In the genomic region with DNA sequence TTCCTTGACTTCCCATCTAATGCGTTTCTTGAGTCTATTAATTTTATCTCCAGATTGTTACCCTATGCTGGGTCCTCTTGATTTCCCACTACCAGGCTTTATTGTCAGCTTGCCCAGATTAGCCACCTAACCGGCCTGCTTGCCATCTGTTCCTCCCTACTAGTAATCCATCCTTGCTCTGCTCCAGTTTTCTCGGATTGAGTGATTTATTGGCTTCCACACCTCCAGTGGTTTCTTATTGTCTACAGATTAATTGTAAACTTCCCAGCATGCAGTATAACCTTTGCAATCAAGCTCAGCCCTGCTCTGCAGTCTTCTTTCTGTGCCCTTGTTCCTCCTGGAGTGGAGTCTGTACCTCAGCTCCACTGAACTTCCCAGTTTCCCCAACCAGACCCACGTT, we compare ENCODE assay signal across 17 cellular contexts.
DNase-seq lines count a peak whose midpoint lies in the region; ATAC-seq, FAIRE-seq and TF ChIP-seq lines count a peak whose summit lies in the region.
"Had no signal": no experiment of that assay in that cellular context is flagged by ENCODE, and none has a peak within 500 bp of the region (broad histone marks: within the 10 kb centered on the region; RNA-seq: fewer than 3 reads in every experiment).

No MANE protein-coding gene starts in this region.

- H3K27ac ChIP-seq in WERI-Rb-1, result peak overlapping the region; percentile 75
- H3K27ac ChIP-seq in ascending aorta, result peak overlapping the region in 1 of 2 donors; percentile 76

- FAIRE-seq in D721Med (lab: Jason Lieb, UNC), result peak; percentile 78
- FAIRE-seq: GM12891, GM18507 had no signal

- ATAC-seq in left colon (peak; percentile 93), HG03378 (IDR thresholded peaks at IDR 0.05; ENCODE audit: unreplicated experiment) (no peak)
- ATAC-seq: GM23338 had no signal

- peaks cover 0 to 19% of the 10 kb centered on the region in 2 donors for H3K4me1 ChIP-seq in ascending aorta

- H3K36me3 ChIP-seq in WERI-Rb-1 (no peaks in the 10 kb centered on the region; the same call in 1 of the 2 replicates), ascending aorta (peaks cover 0 to 20% of the 10 kb centered on the region in 2 donors)

- H3K4me3 ChIP-seq in WERI-Rb-1 (ENCODE audit: low read depth, low read length) (no peak overlapping the region), ascending aorta (no peak overlapping the region)
- H3K4me3 ChIP-seq: GM23338 had no signal

- no peaks in the 10 kb centered on the region for H3K9me3 ChIP-seq in WERI-Rb-1 (ENCODE audit: severe bottlenecking)
- no peaks in the 10 kb centered on the region for H3K9me3 ChIP-seq in ascending aorta

- peak; percentile 47 for DNase-seq in D721Med (ENCODE audit: insufficient read length, low spot score)
- peak; percentile 29 for DNase-seq in NCI-H2171 (lab: John Stamatoyannopoulos, UW)
- peak; percentile 77 for DNase-seq in WERI-Rb-1
- peak in 1 of 2 donors; percentile 27 for DNase-seq in left colon
- DNase-seq in stimulated activated CD4-positive, alpha-beta T cell treated with anti-CD3 and anti-CD28 coated beads, Interleukin-4, amount 100 ng/mL, for 24 hours, result no peak
- DNase-seq in ascending aorta (ENCODE audit: low spot score in 2 of 2), result no peak
- DNase-seq in stimulated activated CD4-positive, alpha-beta T cell treated with anti-CD3 and anti-CD28 coated beads, Interleukin-15, amount 100 ng/mL, for 24 hours, result no peak
- DNase-seq: CD4-positive, alpha-beta memory T cell; GDM1; KBM-7; NCI-H1436; NCI-H2081; NCI-H2227 treated with DMSO at 0.1 percent for 48 hours had no signal

- intact Hi-C loops in left colon (cut with DNase I, micrococcal nuclease), result no loop called here
- intact Hi-C loops in ascending aorta (cut with DNase I), result loop anchor here (5.0 kb wide), 2 partner anchors 58 to 62 kb away; a partner anchor contains a TSS

- TF ChIP-seq CTCF in D721Med (IDR thresholded peaks at IDR 0.05; ENCODE audit: insufficient read depth, missing control alignments), result no peak
- no peak for TF ChIP-seq CTCF in WERI-Rb-1 (IDR thresholded peaks at IDR 0.05; ENCODE audit: low read depth, low read length)
- no peak for TF ChIP-seq CTCF in ascending aorta (IDR thresholded peaks at IDR 0.05)

- H3K27me3 ChIP-seq in WERI-Rb-1 (ENCODE audit: insufficient read depth, low read depth, severe bottlenecking) (no peaks in the 10 kb centered on the region), ascending aorta (no peaks in the 10 kb centered on the region)

Comparison
In these comparisons a context has a peak if more than half of its experiments do, and no peak if none do; other contexts are left out.
1. DNase-seq: peak in D721Med (single experiment), NCI-H2171 (single experiment) and WERI-Rb-1 (single experiment); none in stimulated activated CD4-positive, alpha-beta T cell treated with anti-CD3 and anti-CD28 coated beads, Interleukin-4, amount 100 ng/mL, for 24 hours (single experiment), ascending aorta (0 of 2) and stimulated activated CD4-positive, alpha-beta T cell treated with anti-CD3 and anti-CD28 coated beads, Interleukin-15, amount 100 ng/mL, for 24 hours (single experiment).